ENCODE assay signal across 8 cellular contexts in the genomic region with DNA sequence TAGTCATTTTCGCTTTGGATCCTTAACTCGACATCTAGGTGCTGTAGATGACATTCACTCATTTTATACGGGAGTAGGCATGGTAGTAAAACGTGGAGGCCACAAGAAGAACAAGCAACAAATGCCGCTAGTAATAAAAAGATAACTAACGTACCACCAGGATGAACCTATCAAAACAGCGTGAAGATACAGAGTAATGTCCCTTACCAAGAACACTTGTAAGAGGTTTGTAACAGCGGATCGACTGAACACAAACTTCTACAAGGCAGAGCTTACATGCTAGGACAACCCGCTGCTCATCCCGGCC. TPM values are rescaled to one million over a fixed set of nuclear protein-coding genes. Genes with fewer than 3 reads are reported as not detected.
DNase-seq lines count a peak whose midpoint lies in the region; ATAC-seq, FAIRE-seq and TF ChIP-seq lines count a peak whose summit lies in the region.

No MANE protein-coding gene starts in this region.

- peak overlapping the region; percentile 98 for H3K4me3 Mint-ChIP-seq in T-helper 17 cell

- H3K4me3 ChIP-seq in heart right ventricle (peak overlapping the region; percentile 67 to 92 (median 86)), right atrium auricular region (peak overlapping the region; percentile 70 to 94), small intestine (ENCODE audit: low read depth in 1 of 2, low read length in 2 of 2) (peak overlapping the region; percentile 78 to 80)

- H3K27ac Mint-ChIP-seq in T-helper 17 cell, result peak overlapping the region; percentile 93

- H3K36me3 ChIP-seq in heart right ventricle, result peaks cover 0 to 8% (median 0%) of the 10 kb centered on the region in 9 donors
- no peaks in the 10 kb centered on the region for H3K36me3 ChIP-seq in right atrium auricular region
- no peaks in the 10 kb centered on the region for H3K36me3 ChIP-seq in small intestine (ENCODE audit: control insufficient read depth in 2 of 2, insufficient read depth in 2 of 2, low read length in 2 of 2)

- DNase-seq in heart right ventricle (no peak), left ventricle myocardium superior (no peak), T-helper 17 cell (no peak), right atrium auricular region (ENCODE audit: low spot score) (no peak), small intestine (no peak), NCI-H2081 treated with DMSO at 0.1 percent for 48 hours (lab: John Stamatoyannopoulos, UW) (no peak), T-helper 9 cell (no peak)

- WGBS in heart right ventricle, 2 donors, result 2% methylated on average over 11 of the region's 11 CpGs
- 0 to 1% (median 0%) methylated on average over 11 of the region's 11 CpGs for WGBS in small intestine, 3 donors

- peaks cover 7% of the 10 kb centered on the region for H3K36me3 Mint-ChIP-seq in T-helper 17 cell (ENCODE audit: low read depth)

- H3K4me1 Mint-ChIP-seq in T-helper 17 cell, result peaks cover 37% of the 10 kb centered on the region

- ATAC-seq in heart right ventricle (peak in 1 of 8 donors; percentile 5), left ventricle myocardium superior (no peak), T-helper 17 cell (no peak), HG02678 (IDR thresholded peaks at IDR 0.05; ENCODE audit: unreplicated experiment) (no peak)

- H3K4me1 ChIP-seq in heart right ventricle (peaks cover 0 to 52% (median 38%) of the 10 kb centered on the region in 9 donors), right atrium auricular region (peaks cover 0 to 35% of the 10 kb centered on the region in 2 donors), small intestine (ENCODE audit: control insufficient read depth in 2 of 2, insufficient read depth in 1 of 2, low read depth in 1 of 2, low read length in 1 of 2) (peaks cover 0 to 15% of the 10 kb centered on the region in 2 donors)

- no peak for TF ChIP-seq CTCF in heart right ventricle (IDR thresholded peaks at IDR 0.05)
- no peak for TF ChIP-seq CTCF in right atrium auricular region (IDR thresholded peaks at IDR 0.05)

- H3K27me3 Mint-ChIP-seq in T-helper 17 cell, result no peaks in the 10 kb centered on the region

- FAIRE-seq in small intestine (lab: Jason Lieb, UNC), result no peak

- peak overlapping the region in 9 of 10 donors; percentile 87 to 96 (median 93) for H3K27ac ChIP-seq in heart right ventricle
- H3K27ac ChIP-seq in right atrium auricular region, result peak overlapping the region; percentile 97 to 98
- H3K27ac ChIP-seq in small intestine (ENCODE audit: low read depth in 1 of 2, low read length in 1 of 2), result peak overlapping the region in 1 of 2 donors; percentile 91

- intact Hi-C loops in heart right ventricle (cut with DNase I), result loop anchor here in 1 of 10 donors (2.0 kb wide), 1 partner anchor 17 kb away; no protein-coding TSS in a partner anchor
- intact Hi-C loops in left ventricle myocardium superior (cut with micrococcal nuclease), result no loop called here

- H3K27me3 ChIP-seq in heart right ventricle (no peaks in the 10 kb centered on the region), right atrium auricular region (no peaks in the 10 kb centered on the region), small intestine (ENCODE audit: control insufficient read depth in 2 of 2, insufficient read depth in 2 of 2, low read length in 2 of 2) (no peaks in the 10 kb centered on the region)

- H3K9me3 ChIP-seq in heart right ventricle (no peaks in the 10 kb centered on the region), T-helper 17 cell (ENCODE audit: control insufficient read depth, low read length, poor library complexity, severe bottlenecking) (no peaks in the 10 kb centered on the region), right atrium auricular region (no peaks in the 10 kb centered on the region), small intestine (ENCODE audit: control insufficient read depth, low read depth) (no peaks in the 10 kb centered on the region)

RNA-seq across cellular contexts. Expression of gene CHORDC1, which starts 0.7 kb away (rescaled TPM):
- total RNA-seq in heart right ventricle (10 to 100 TPM; 22.4 to 38.1 (median 27.7) TPM), left ventricle myocardium superior (37.9 TPM), T-helper 17 cell (10 to 100 TPM; 92.4 to 96.0 TPM), right atrium auricular region (10 to 100 TPM; 40.4 to 49.2 TPM)
- polyA plus RNA-seq in heart right ventricle (10 to 100 TPM; 23.8 to 36.1 TPM), small intestine (10 to 100 TPM; 10.5 to 15.4 (median 11.9) TPM)
